1 cellular context compared by ENCODE assay signal in the genomic region with DNA sequence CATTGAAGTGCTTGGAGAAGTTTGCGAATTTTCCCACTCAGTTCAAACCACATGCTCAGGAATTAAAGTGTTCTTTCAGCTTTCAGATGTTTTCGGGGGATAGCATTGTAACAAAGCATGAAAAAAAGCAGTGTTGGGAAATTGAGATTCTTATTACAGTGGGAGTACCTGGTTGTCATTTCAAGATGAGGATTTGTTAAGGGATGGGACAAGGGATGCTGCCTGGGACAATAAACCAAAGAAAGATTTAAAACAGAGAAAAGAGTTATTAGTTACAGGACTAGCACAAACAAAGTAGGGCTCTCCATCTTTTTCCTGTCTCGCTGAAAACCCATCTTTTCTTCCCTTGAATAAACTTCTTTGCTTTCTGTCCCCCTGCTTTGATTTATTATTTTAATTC.
TF ChIP-seq lines count a peak whose summit lies in the region.

No MANE protein-coding gene starts in this region.

TF ChIP-seq in GM23338, 12 proteins besides CTCF, POLR2A, EP300 and RAD21 (continued from another document):
- TF ChIP-seq, protein P1, sequence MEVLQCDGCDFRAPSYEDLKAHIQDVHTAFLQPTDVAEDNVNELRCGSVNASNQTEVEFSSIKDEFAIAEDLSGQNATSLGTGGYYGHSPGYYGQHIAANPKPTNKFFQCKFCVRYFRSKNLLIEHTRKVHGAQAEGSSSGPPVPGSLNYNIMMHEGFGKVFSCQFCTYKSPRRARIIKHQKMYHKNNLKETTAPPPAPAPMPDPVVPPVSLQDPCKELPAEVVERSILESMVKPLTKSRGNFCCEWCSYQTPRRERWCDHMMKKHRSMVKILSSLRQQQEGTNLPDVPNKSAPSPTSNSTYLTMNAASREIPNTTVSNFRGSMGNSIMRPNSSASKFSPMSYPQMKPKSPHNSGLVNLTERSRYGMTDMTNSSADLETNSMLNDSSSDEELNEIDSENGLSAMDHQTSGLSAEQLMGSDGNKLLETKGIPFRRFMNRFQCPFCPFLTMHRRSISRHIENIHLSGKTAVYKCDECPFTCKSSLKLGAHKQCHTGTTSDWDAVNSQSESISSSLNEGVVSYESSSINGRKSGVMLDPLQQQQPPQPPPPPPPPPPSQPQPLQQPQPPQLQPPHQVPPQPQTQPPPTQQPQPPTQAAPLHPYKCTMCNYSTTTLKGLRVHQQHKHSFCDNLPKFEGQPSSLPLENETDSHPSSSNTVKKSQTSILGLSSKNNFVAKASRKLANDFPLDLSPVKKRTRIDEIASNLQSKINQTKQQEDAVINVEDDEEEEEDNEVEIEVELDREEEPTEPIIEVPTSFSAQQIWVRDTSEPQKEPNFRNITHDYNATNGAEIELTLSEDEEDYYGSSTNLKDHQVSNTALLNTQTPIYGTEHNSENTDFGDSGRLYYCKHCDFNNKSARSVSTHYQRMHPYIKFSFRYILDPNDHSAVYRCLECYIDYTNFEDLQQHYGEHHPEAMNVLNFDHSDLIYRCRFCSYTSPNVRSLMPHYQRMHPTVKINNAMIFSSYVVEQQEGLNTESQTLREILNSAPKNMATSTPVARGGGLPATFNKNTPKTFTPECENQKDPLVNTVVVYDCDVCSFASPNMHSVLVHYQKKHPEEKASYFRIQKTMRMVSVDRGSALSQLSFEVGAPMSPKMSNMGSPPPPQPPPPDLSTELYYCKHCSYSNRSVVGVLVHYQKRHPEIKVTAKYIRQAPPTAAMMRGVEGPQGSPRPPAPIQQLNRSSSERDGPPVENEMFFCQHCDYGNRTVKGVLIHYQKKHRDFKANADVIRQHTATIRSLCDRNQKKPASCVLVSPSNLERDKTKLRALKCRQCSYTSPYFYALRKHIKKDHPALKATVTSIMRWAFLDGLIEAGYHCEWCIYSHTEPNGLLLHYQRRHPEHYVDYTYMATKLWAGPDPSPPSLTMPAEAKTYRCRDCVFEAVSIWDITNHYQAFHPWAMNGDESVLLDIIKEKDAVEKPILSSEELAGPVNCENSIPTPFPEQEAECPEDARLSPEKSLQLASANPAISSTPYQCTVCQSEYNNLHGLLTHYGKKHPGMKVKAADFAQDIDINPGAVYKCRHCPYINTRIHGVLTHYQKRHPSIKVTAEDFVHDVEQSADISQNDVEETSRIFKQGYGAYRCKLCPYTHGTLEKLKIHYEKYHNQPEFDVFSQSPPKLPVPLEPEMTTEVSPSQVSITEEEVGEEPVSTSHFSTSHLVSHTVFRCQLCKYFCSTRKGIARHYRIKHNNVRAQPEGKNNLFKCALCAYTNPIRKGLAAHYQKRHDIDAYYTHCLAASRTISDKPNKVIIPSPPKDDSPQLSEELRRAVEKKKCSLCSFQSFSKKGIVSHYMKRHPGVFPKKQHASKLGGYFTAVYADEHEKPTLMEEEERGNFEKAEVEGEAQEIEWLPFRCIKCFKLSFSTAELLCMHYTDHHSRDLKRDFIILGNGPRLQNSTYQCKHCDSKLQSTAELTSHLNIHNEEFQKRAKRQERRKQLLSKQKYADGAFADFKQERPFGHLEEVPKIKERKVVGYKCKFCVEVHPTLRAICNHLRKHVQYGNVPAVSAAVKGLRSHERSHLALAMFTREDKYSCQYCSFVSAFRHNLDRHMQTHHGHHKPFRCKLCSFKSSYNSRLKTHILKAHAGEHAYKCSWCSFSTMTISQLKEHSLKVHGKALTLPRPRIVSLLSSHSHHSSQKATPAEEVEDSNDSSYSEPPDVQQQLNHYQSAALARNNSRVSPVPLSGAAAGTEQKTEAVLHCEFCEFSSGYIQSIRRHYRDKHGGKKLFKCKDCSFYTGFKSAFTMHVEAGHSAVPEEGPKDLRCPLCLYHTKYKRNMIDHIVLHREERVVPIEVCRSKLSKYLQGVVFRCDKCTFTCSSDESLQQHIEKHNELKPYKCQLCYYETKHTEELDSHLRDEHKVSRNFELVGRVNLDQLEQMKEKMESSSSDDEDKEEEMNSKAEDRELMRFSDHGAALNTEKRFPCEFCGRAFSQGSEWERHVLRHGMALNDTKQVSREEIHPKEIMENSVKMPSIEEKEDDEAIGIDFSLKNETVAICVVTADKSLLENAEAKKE (CRISPR knock-in tag; IDR thresholded peaks at IDR 0.05), result no peak
